In genomic region chr10:60162631-60163030, GRCh38 we compare ENCODE assay signal across 23 cellular contexts.
"Had no signal": no experiment of that assay in that cellular context is flagged by ENCODE, and none has a peak within 500 bp of the region (broad histone marks: within the 10 kb centered on the region; RNA-seq: fewer than 3 reads in every experiment).

No MANE protein-coding gene starts in this region.

- H3K4me3 ChIP-seq: lower lobe of right lung, mucosa of descending colon, neural progenitor cell, spleen, thoracic aorta, vagina had no signal

- H3K27me3 ChIP-seq: foreskin keratinocyte, spleen, vagina had no signal

- H3K4me1 Mint-ChIP-seq: activated B cell treated with CpG ODN at 0.5 μM for 24 hours; activated CD4-positive, alpha-beta T cell treated with anti-CD3 and anti-CD28 coated beads for 36 hours had no signal

- H3K27ac Mint-ChIP-seq: activated B cell treated with CpG ODN at 0.5 μM for 24 hours, neural progenitor cell, progenitor cell of endocrine pancreas, type B pancreatic cell had no signal

- H3K36me3 ChIP-seq: neural progenitor cell, thoracic aorta, vagina had no signal

- H3K27me3 Mint-ChIP-seq: activated B cell treated with CpG ODN at 0.5 μM for 24 hours; activated CD4-positive, alpha-beta T cell treated with anti-CD3 and anti-CD28 coated beads for 36 hours; brain; naive thymus-derived CD4-positive, alpha-beta T cell; progenitor cell of endocrine pancreas; type B pancreatic cell had no signal

- H3K4me3 Mint-ChIP-seq: activated B cell treated with CpG ODN at 0.5 μM for 24 hours; activated CD4-positive, alpha-beta T cell treated with anti-CD3 and anti-CD28 coated beads for 36 hours; brain; naive thymus-derived CD4-positive, alpha-beta T cell; neural progenitor cell; type B pancreatic cell had no signal

- ATAC-seq: activated CD4-positive, alpha-beta T cell treated with anti-CD3 and anti-CD28 coated beads for 36 hours; foreskin keratinocyte; lower lobe of right lung; mucosa of descending colon; naive thymus-derived CD4-positive, alpha-beta T cell had no signal

- H3K4me1 ChIP-seq: foreskin keratinocyte, lower lobe of right lung, spleen, vagina had no signal

- H3K36me3 Mint-ChIP-seq: neural progenitor cell had no signal

- DNase-seq: activated B cell treated with CpG ODN at 0.5 μM for 24 hours; activated CD4-positive, alpha-beta T cell treated with anti-CD3 and anti-CD28 coated beads for 36 hours; activated CD4-positive, alpha-beta T cell treated with anti-CD3 and anti-CD28 coated beads, Interleukin-2, amount 50 U/mL, for 4 hours; activated effector memory CD4-positive, alpha-beta T cell treated with anti-CD3 and anti-CD28 coated beads, Interleukin-2, amount 50 U/mL, for 16 hours; activated naive CD4-positive, alpha-beta T cell treated with anti-CD3 and anti-CD28 coated beads, Interleukin-2, amount 50 U/mL, for 16 hours; aorta; dermis blood vessel endothelial cell; effector CD8-positive, alpha-beta T cell; foreskin keratinocyte; kidney; lower lobe of right lung; mesendoderm; mucosa of descending colon; naive thymus-derived CD4-positive, alpha-beta T cell; spleen; stimulated activated CD4-positive, alpha-beta T cell treated with anti-CD3 and anti-CD28 coated beads, Interleukin-4, amount 100 ng/mL, for 1 hour; stimulated activated naive CD4-positive, alpha-beta T cell had no signal

- H3K9me3 ChIP-seq: lower lobe of right lung, mucosa of descending colon, spleen, thoracic aorta, vagina had no signal

- H3K27ac ChIP-seq: foreskin keratinocyte, lower lobe of right lung, neural progenitor cell, spleen, thoracic aorta, vagina had no signal
